Comparison of ENCODE assay signal across 1 cellular context in the genomic region with DNA sequence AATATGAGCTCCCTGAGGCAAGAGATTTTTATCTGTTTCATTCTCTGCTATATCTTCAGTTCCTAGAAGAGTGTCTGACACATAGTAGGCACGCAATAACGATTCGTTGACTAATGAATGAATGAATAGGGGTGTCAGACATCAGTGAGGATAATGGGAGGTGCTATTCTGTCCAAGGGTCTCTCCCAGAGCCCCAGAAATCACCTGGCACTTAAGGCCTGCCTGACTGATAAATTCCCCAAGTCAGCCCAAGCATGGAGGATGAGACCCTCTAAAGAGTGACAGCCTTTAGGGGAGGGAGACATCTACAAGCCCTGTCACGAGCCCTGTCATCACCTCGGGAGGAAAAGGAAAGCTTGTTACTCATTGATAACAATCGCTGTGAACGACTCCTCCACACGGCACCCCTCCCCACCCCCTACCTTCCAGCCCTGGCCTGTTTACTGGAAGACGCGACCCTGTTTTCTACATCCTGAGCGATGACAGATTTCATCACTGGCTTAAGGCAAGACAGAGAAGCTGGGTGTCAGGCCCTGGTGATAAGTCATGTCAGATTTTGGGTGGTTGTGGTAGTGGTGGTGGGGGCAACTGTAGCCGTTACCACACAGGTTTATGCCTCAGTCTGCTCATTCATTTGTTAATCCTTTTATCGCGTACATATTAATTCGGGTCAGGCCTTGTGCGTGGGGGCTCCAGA.
TF ChIP-seq lines count a peak whose summit lies in the region.

No MANE protein-coding gene starts in this region.

TF ChIP-seq in HEK293, 187 proteins besides CTCF, POLR2A, EP300 and RAD21 (continued from another document):
- TF ChIP-seq, protein P1, sequence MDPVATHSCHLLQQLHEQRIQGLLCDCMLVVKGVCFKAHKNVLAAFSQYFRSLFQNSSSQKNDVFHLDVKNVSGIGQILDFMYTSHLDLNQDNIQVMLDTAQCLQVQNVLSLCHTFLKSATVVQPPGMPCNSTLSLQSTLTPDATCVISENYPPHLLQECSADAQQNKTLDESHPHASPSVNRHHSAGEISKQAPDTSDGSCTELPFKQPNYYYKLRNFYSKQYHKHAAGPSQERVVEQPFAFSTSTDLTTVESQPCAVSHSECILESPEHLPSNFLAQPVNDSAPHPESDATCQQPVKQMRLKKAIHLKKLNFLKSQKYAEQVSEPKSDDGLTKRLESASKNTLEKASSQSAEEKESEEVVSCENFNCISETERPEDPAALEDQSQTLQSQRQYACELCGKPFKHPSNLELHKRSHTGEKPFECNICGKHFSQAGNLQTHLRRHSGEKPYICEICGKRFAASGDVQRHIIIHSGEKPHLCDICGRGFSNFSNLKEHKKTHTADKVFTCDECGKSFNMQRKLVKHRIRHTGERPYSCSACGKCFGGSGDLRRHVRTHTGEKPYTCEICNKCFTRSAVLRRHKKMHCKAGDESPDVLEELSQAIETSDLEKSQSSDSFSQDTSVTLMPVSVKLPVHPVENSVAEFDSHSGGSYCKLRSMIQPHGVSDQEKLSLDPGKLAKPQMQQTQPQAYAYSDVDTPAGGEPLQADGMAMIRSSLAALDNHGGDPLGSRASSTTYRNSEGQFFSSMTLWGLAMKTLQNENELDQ (tag by site-specific recombination; IDR thresholded peaks at IDR 0.05; ENCODE audit: low read depth), result no peak
- TF ChIP-seq ZNF132 (tag by site-specific recombination; IDR thresholded peaks at IDR 0.05; ENCODE audit: borderline replicate concordance) (no peak), ZNF341 (tag by site-specific recombination; IDR thresholded peaks at IDR 0.05; ENCODE audit: low read depth) (no peak; the same call in 1 of the 2 replicates), ZNF350 (tag by site-specific recombination; IDR thresholded peaks at IDR 0.05) (no peak), OVOL3 (tag by site-specific recombination; IDR thresholded peaks at IDR 0.05) (no peak), ZNF169 (tag by site-specific recombination; IDR thresholded peaks at IDR 0.05) (no peak), ZNF24 (tag by site-specific recombination; IDR thresholded peaks at IDR 0.05) (0 out of 2 replicates have a peak, but pooled peaks have one; percentile 34)
- TF ChIP-seq, protein P2, sequence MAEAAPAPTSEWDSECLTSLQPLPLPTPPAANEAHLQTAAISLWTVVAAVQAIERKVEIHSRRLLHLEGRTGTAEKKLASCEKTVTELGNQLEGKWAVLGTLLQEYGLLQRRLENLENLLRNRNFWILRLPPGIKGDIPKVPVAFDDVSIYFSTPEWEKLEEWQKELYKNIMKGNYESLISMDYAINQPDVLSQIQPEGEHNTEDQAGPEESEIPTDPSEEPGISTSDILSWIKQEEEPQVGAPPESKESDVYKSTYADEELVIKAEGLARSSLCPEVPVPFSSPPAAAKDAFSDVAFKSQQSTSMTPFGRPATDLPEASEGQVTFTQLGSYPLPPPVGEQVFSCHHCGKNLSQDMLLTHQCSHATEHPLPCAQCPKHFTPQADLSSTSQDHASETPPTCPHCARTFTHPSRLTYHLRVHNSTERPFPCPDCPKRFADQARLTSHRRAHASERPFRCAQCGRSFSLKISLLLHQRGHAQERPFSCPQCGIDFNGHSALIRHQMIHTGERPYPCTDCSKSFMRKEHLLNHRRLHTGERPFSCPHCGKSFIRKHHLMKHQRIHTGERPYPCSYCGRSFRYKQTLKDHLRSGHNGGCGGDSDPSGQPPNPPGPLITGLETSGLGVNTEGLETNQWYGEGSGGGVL (tag by site-specific recombination; IDR thresholded peaks at IDR 0.05), result 0 out of 2 replicates have a peak, but pooled peaks have one; percentile 21
- TF ChIP-seq, protein P3, sequence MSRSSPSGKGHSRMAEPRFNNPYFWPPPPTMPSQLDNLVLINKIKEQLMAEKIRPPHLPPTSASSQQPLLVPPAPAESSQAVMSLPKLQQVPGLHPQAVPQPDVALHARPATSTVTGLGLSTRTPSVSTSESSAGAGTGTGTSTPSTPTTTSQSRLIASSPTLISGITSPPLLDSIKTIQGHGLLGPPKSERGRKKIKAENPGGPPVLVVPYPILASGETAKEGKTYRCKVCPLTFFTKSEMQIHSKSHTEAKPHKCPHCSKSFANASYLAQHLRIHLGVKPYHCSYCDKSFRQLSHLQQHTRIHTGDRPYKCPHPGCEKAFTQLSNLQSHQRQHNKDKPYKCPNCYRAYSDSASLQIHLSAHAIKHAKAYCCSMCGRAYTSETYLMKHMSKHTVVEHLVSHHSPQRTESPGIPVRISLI (tag by site-specific recombination; IDR thresholded peaks at IDR 0.05), result no peak
TF ChIP-seq in HEK293: peak in this region for 10.
